ENCODE assay signal across 21 cellular contexts in genomic region chr2:15936277-15937104, GRCh38. TPM values are rescaled to one million over a fixed set of nuclear protein-coding genes. Genes with fewer than 3 reads are reported as not detected.
DNase-seq lines count a peak whose midpoint lies in the region; ATAC-seq and TF ChIP-seq lines count a peak whose summit lies in the region.
"Had no signal": no experiment of that assay in that cellular context is flagged by ENCODE, and none has a peak within 500 bp of the region (broad histone marks: within the 10 kb centered on the region; RNA-seq: fewer than 3 reads in every experiment).

No MANE protein-coding gene starts in this region.

- H4K20me1 ChIP-seq in GM23338 (replicated peaks; ENCODE audit: insufficient read depth) (no peaks in the 10 kb centered on the region), osteoblast (ENCODE audit: insufficient read depth, low read length) (no peaks in the 10 kb centered on the region)

- ATAC-seq in GM23338: no peak
- ATAC-seq: CD8-positive, alpha-beta T cell; GM12878 had no signal

- TF ChIP-seq CTCF in BE2C (IDR thresholded peaks at IDR 0.05; ENCODE audit: low read depth, low read length) (no peak), GM23338 (conservative IDR thresholded peaks at IDR 0.05; ENCODE audit: low read depth in 2 of 2) (no peak), chondrocyte (IDR thresholded peaks at IDR 0.05) (no peak), osteoblast (IDR thresholded peaks at IDR 0.05; ENCODE audit: extremely low read depth, low read depth, low read length) (no peak), Calu3 (IDR thresholded peaks at IDR 0.05; ENCODE audit: unreplicated experiment) (no peak)

- H3K27ac ChIP-seq in GM23338 (ENCODE audit: low read depth) (no peak overlapping the region), osteoblast (ENCODE audit: low read depth, low read length) (no peak overlapping the region)
- H3K27ac ChIP-seq: BLaER1, C4-2B had no signal

- no peak overlapping the region for H2AFZ ChIP-seq in GM23338
- no peak overlapping the region for H2AFZ ChIP-seq in osteoblast (ENCODE audit: low read length)

- H3K4me1 Mint-ChIP-seq in GM23338 (peaks cover 47% of the 10 kb centered on the region), chondrocyte (ENCODE audit: low read depth) (peaks cover 17% of the 10 kb centered on the region), Calu3 (ENCODE audit: low read depth, unreplicated experiment) (peaks cover 7% of the 10 kb centered on the region)

- H3K4me3 ChIP-seq in BE2C (ENCODE audit: low read depth, low read length): no peak overlapping the region
- 0 out of 2 replicates have a peak overlapping the region, but pooled peaks have one; percentile 14 for H3K4me3 ChIP-seq in GM23338
- no peak overlapping the region for H3K4me3 ChIP-seq in osteoblast (ENCODE audit: insufficient read depth, low read length)
- H3K4me3 ChIP-seq: BLaER1, GM12878 had no signal

- no TSS peak for BruUV-seq in Calu3 (replicated peaks; lab: Mats Ljungman, UMichigan)

- H3K4me3 Mint-ChIP-seq in GM23338 (no peak overlapping the region), chondrocyte (ENCODE audit: unreplicated experiment) (no peak overlapping the region), Calu3 (ENCODE audit: low read depth, unreplicated experiment) (no peak overlapping the region)
- H3K4me3 Mint-ChIP-seq: CD4-positive, CD25-positive, alpha-beta regulatory T cell; CD8-positive, alpha-beta T cell had no signal

- H3K9me3 ChIP-seq in BE2C (peaks cover 5% of the 10 kb centered on the region; the same call in 1 of the 2 replicates), osteoblast (ENCODE audit: low read depth, low read length) (no peaks in the 10 kb centered on the region)
- H3K9me3 ChIP-seq: BLaER1, Caco-2 had no signal

- H3K27ac Mint-ChIP-seq in GM23338 (peak overlapping the region; percentile 84; the same call in 1 of the 2 replicates), chondrocyte (ENCODE audit: unreplicated experiment) (no peak overlapping the region), Calu3 (ENCODE audit: unreplicated experiment) (no peak overlapping the region)
- H3K27ac Mint-ChIP-seq: CD4-positive, CD25-positive, alpha-beta regulatory T cell; CD8-positive, alpha-beta T cell had no signal

- intact Hi-C loops in Calu3 (cut with micrococcal nuclease; ENCODE audit: unreplicated experiment): no loop called here

- H3K36me3 ChIP-seq in BE2C (no peaks in the 10 kb centered on the region; the same call in 1 of the 2 replicates), GM23338 (ENCODE audit: insufficient read depth) (no peaks in the 10 kb centered on the region), osteoblast (ENCODE audit: insufficient read depth, low read length) (no peaks in the 10 kb centered on the region)
- H3K36me3 ChIP-seq: BLaER1 had no signal

- H3K9me3 Mint-ChIP-seq in GM23338 (peaks cover 4% of the 10 kb centered on the region; the same call in 2 of the 3 replicates), chondrocyte (ENCODE audit: low read depth) (no peaks in the 10 kb centered on the region), Calu3 (ENCODE audit: low read depth, unreplicated experiment) (no peaks in the 10 kb centered on the region)
- H3K9me3 Mint-ChIP-seq: CD8-positive, alpha-beta T cell had no signal

- peak overlapping the region; percentile 64 for H3K4me2 ChIP-seq in GM23338
- H3K4me2 ChIP-seq in osteoblast (ENCODE audit: insufficient read depth, low read length): no peak overlapping the region
- H3K4me2 ChIP-seq: BLaER1 had no signal

- H3K27me3 Mint-ChIP-seq in GM23338 (ENCODE audit: insufficient read depth, low read depth, poor library complexity): peaks cover 19% of the 10 kb centered on the region
- peaks cover 43% of the 10 kb centered on the region for H3K27me3 Mint-ChIP-seq in chondrocyte (ENCODE audit: low read depth)
- H3K27me3 Mint-ChIP-seq in Calu3 (ENCODE audit: unreplicated experiment): no peaks in the 10 kb centered on the region

- CTCF ChIA-PET in Calu3 (lab: Charles Lee): interaction anchor here (0.6 kb wide), 1 partner anchor 280 kb away, joined by 3 read pairs; no protein-coding TSS in a partner anchor

- DNase-seq in BE2C (peak; percentile 98), GM23338 (ENCODE audit: low spot score) (no peak), chondrocyte (ENCODE audit: low spot score) (peak; percentile 9), osteoblast (ENCODE audit: insufficient read length, low spot score, missing footprints) (peak; percentile 53), NCI-H748 treated with DMSO at 0.1 percent for 48 hours (lab: John Stamatoyannopoulos, UW) (no peak), epidermal melanocyte (ENCODE audit: insufficient read length, low spot score) (no peak), Calu3 (no peak)
- DNase-seq: CD4-positive, CD25-positive, alpha-beta regulatory T cell; CD8-positive, alpha-beta T cell; DMS 273 treated with DMSO at 0.1 percent for 48 hours; DMS79; EL; GDM1; GOT3; H7; HCEC 1CT had no signal

- peaks cover 7% of the 10 kb centered on the region for H3K4me1 ChIP-seq in BE2C
- peaks cover 44% of the 10 kb centered on the region for H3K4me1 ChIP-seq in GM23338 (ENCODE audit: insufficient read depth)
- no peaks in the 10 kb centered on the region for H3K4me1 ChIP-seq in osteoblast (ENCODE audit: insufficient read depth, low read length)

- H3K36me3 Mint-ChIP-seq in GM23338 (ENCODE audit: low read depth) (peaks cover 14% of the 10 kb centered on the region), chondrocyte (ENCODE audit: low read depth) (no peaks in the 10 kb centered on the region), Calu3 (ENCODE audit: insufficient read depth, unreplicated experiment) (peaks cover 20% of the 10 kb centered on the region)
- H3K36me3 Mint-ChIP-seq: CD4-positive, CD25-positive, alpha-beta regulatory T cell; CD8-positive, alpha-beta T cell had no signal

- H3K9me2 ChIP-seq in GM23338 (ENCODE audit: insufficient read depth): no peaks in the 10 kb centered on the region

- H3K79me2 ChIP-seq in GM23338 (replicated peaks; ENCODE audit: insufficient read depth) (peaks cover 17% of the 10 kb centered on the region), osteoblast (ENCODE audit: insufficient read depth, low read length) (no peaks in the 10 kb centered on the region)

- peaks cover 45% of the 10 kb centered on the region for H3K27me3 ChIP-seq in BE2C
- no peaks in the 10 kb centered on the region for H3K27me3 ChIP-seq in GM23338 (ENCODE audit: insufficient read depth)
- peaks cover 25% of the 10 kb centered on the region for H3K27me3 ChIP-seq in osteoblast (ENCODE audit: insufficient read depth, low read length)

- peaks cover 13% of the 10 kb centered on the region; the same call in 1 of the 2 replicates for H3F3A ChIP-seq in GM23338 (replicated peaks; ENCODE audit: low read depth)

TF ChIP-seq in GM23338, 12 proteins besides CTCF, POLR2A, EP300 and RAD21:
- TF ChIP-seq REST (IDR thresholded peaks at IDR 0.05; ENCODE audit: unreplicated experiment): no peak
- no peak for TF ChIP-seq EZH2phosphoT487 (IDR thresholded peaks at IDR 0.05; ENCODE audit: unreplicated experiment)
- no peak for TF ChIP-seq EZH2 (IDR thresholded peaks at IDR 0.05; ENCODE audit: low read depth, unreplicated experiment)
- TF ChIP-seq ZNF114 (CRISPR knock-in tag; IDR thresholded peaks at IDR 0.05): no peak
- no peak for TF ChIP-seq STAT1 (IDR thresholded peaks at IDR 0.05; ENCODE audit: unreplicated experiment)

RNA-seq across cellular contexts. Expression of gene MYCN, which starts 3.9 kb away (rescaled TPM):
- 1,296 TPM for polyA plus RNA-seq in BE2C (2012; ENCODE audit: insufficient read depth, insufficient read length, low read depth)
- 145 and 161 TPM in 2 replicates for total RNA-seq in GM23338 (2014; rRNA removed; shearing (Covaris generic))
- 50.8 and 60.8 TPM in 2 replicates for polyA plus RNA-seq in GM23338 (2016; fragmentation: Nextera tagmentation; extraction: Ambion mirVana)
- total RNA-seq in chondrocyte: 0.17 to 0.34 TPM in 2 of 3 replicates, not detected in the other
- total RNA-seq in osteoblast: not detected in 2 replicates
- 5.5 and 8.7 TPM in 2 replicates for total RNA-seq in Calu3 (2022)
- total RNA-seq: A172; CD8-positive, alpha-beta T cell; GM12878 had no signal
- polyA plus RNA-seq: GM12878 had no signal

Comparison
In these comparisons a context has a peak if more than half of its experiments do, and no peak if none do; other contexts are left out.
1. DNase-seq: peak in BE2C (single experiment), chondrocyte (single experiment) and osteoblast (single experiment); none in GM23338 (single experiment), NCI-H748 treated with DMSO at 0.1 percent for 48 hours (single experiment), epidermal melanocyte (single experiment) and Calu3 (single experiment).
2. RNA of gene MYCN, which starts 3.9 kb away (total RNA-seq): 145 to 161 TPM in GM23338; 5.5 to 8.7 TPM in Calu3, 0.17 to 0.34 TPM in chondrocyte and not detected in osteoblast; every median in the first group is over 10 times any median in the second.